Comparison of ENCODE assay signal across 8 cellular contexts in genomic region chr22:30288414-30289125, GRCh38. TPM values are rescaled to one million over a fixed set of nuclear protein-coding genes. Genes with fewer than 3 reads are reported as not detected.
DNase-seq lines count a peak whose midpoint lies in the region; ATAC-seq and TF ChIP-seq lines count a peak whose summit lies in the region.

No MANE protein-coding gene starts in this region.

- H3K4me3 Mint-ChIP-seq in dendritic cell treated with granulocyte-macrophage colony-stimulating factor and Interleukin-4, amounts not matched to agents 40 ng/mL and 50 ng/mL, for 4 days: peak overlapping the region; percentile 79
- H3K4me3 Mint-ChIP-seq in natural killer cell: peak overlapping the region; percentile 92

- peaks cover 2% of the 10 kb centered on the region for H3K27me3 Mint-ChIP-seq in dendritic cell treated with granulocyte-macrophage colony-stimulating factor and Interleukin-4, amounts not matched to agents 40 ng/mL and 50 ng/mL, for 4 days
- H3K27me3 Mint-ChIP-seq in natural killer cell (ENCODE audit: low read depth in 2 of 2): no peaks in the 10 kb centered on the region

- peak overlapping the region; percentile 90 for H3K27ac Mint-ChIP-seq in dendritic cell treated with granulocyte-macrophage colony-stimulating factor and Interleukin-4, amounts not matched to agents 40 ng/mL and 50 ng/mL, for 4 days
- H3K27ac Mint-ChIP-seq in natural killer cell: peak overlapping the region; percentile 67 to 88

- H3K4me1 ChIP-seq in BE2C: peaks cover 16% of the 10 kb centered on the region

- no peaks in the 10 kb centered on the region for H3K36me3 ChIP-seq in BE2C
- no peaks in the 10 kb centered on the region; the same call in 1 of the 2 replicates for H3K36me3 ChIP-seq in MG63

- DNase-seq in BE2C: no peak
- DNase-seq in MG63: no peak
- DNase-seq in natural killer cell: no peak
- DNase-seq in sciatic nerve (ENCODE audit: low spot score): no peak
- DNase-seq in DMS114 treated with DMSO at 0.1 percent for 48 hours (lab: John Stamatoyannopoulos, UW; ENCODE audit: unreplicated experiment): no peak

- H3K36me3 Mint-ChIP-seq in dendritic cell treated with granulocyte-macrophage colony-stimulating factor and Interleukin-4, amounts not matched to agents 40 ng/mL and 50 ng/mL, for 4 days (ENCODE audit: low read depth): peaks cover 45% of the 10 kb centered on the region
- no peaks in the 10 kb centered on the region for H3K36me3 Mint-ChIP-seq in natural killer cell

- H3K4me1 Mint-ChIP-seq in dendritic cell treated with granulocyte-macrophage colony-stimulating factor and Interleukin-4, amounts not matched to agents 40 ng/mL and 50 ng/mL, for 4 days (ENCODE audit: low read depth): peaks cover 77% of the 10 kb centered on the region
- H3K4me1 Mint-ChIP-seq in natural killer cell: peaks cover 19 to 39% of the 10 kb centered on the region in 2 donors

- no peaks in the 10 kb centered on the region for H3K9me3 Mint-ChIP-seq in dendritic cell treated with granulocyte-macrophage colony-stimulating factor and Interleukin-4, amounts not matched to agents 40 ng/mL and 50 ng/mL, for 4 days
- no peaks in the 10 kb centered on the region for H3K9me3 Mint-ChIP-seq in natural killer cell

- intact Hi-C loops in dendritic cell treated with granulocyte-macrophage colony-stimulating factor and Interleukin-4, amounts not matched to agents 40 ng/mL and 50 ng/mL, for 4 days (cut with micrococcal nuclease): loop anchor here (1.0 to 10.0 kb wide), 5 partner anchors 14 to 174 kb away; partner anchors contain the start of genes SF3A1 and TBC1D10A
- intact Hi-C loops in natural killer cell (cut with micrococcal nuclease): loop anchor here (2.0 to 5.0 kb wide), 2 partner anchors 38 to 41 kb away; partner anchors contain the start of genes LIF and TBC1D10A
- intact Hi-C loops in sciatic nerve (cut with DNase I): loop anchor here (5.0 kb wide), 1 partner anchor 99 kb away; the partner anchor contains the start of gene RNF215

- H3K9me3 ChIP-seq in BE2C (no peaks in the 10 kb centered on the region), MG63 (no peaks in the 10 kb centered on the region)

- TF ChIP-seq CTCF in BE2C (IDR thresholded peaks at IDR 0.05; ENCODE audit: low read depth, low read length): no peak
- no peak for TF ChIP-seq CTCF in natural killer cell (IDR thresholded peaks at IDR 0.05)

- peak overlapping the region; percentile 63 for H3K4me3 ChIP-seq in BE2C (ENCODE audit: low read depth, low read length)
- H3K4me3 ChIP-seq in MG63: peak overlapping the region; percentile 69

- ATAC-seq in natural killer cell (no peak), HG03439 (IDR thresholded peaks at IDR 0.05; ENCODE audit: unreplicated experiment) (no peak), sciatic nerve (no peak), GM21825 (IDR thresholded peaks at IDR 0.05; ENCODE audit: unreplicated experiment) (no peak)

- no peaks in the 10 kb centered on the region for H3K27me3 ChIP-seq in BE2C
- no peaks in the 10 kb centered on the region for H3K27me3 ChIP-seq in MG63

RNA-seq across cellular contexts. Expression of gene CASTOR1, which starts 0.7 kb away (rescaled TPM):
- polyA plus RNA-seq in BE2C (2012; ENCODE audit: insufficient read depth, insufficient read length, low read depth): 3.8 TPM
- 2.3 and 4.1 TPM in 2 replicates for total RNA-seq in MG63 (2014; rRNA removed; shearing (Covaris generic); ENCODE audit: low replicate concordance)
- total RNA-seq in natural killer cell (10 to 100 TPM in 1 of 3 donors, 1 to 10 TPM in 2; 7.0 to 11.9 (median 8.8) TPM), sciatic nerve (15.9 TPM)

RNA-seq across cellular contexts. Expression of gene OSM, which starts 21.9 kb away (rescaled TPM):
- polyA plus RNA-seq in BE2C (2012; ENCODE audit: insufficient read depth, insufficient read length, low read depth): not detected
- total RNA-seq in MG63 (2014; rRNA removed; shearing (Covaris generic); ENCODE audit: low replicate concordance): not detected in 2 replicates
- 100 to 1,000 TPM in 1 of 3 donors, 10 to 100 TPM in 2; 17.4 to 142 (median 18.1) TPM for total RNA-seq in natural killer cell
- total RNA-seq in sciatic nerve: 6.4 TPM

RNA-seq across cellular contexts. Expression of gene TBC1D10A, which starts 38.2 kb away (rescaled TPM):
- polyA plus RNA-seq in BE2C (2012; ENCODE audit: insufficient read depth, insufficient read length, low read depth): 2.9 TPM
- 17.5 and 25.7 TPM in 2 replicates for total RNA-seq in MG63 (2014; rRNA removed; shearing (Covaris generic); ENCODE audit: low replicate concordance)
- total RNA-seq in natural killer cell (10 to 100 TPM; 38.9 to 48.0 (median 47.9) TPM), sciatic nerve (29.4 TPM)

RNA-seq across cellular contexts. Expression of gene LIF, which starts 42.0 kb away (rescaled TPM):
- polyA plus RNA-seq in BE2C (2012; ENCODE audit: insufficient read depth, insufficient read length, low read depth): 1.8 TPM
- total RNA-seq in MG63 (2014; rRNA removed; shearing (Covaris generic); ENCODE audit: low replicate concordance): 11.1 and 13.0 TPM in 2 replicates
- total RNA-seq in natural killer cell (1 to 10 TPM; 2.0 to 2.7 (median 2.6) TPM), sciatic nerve (3.2 TPM)
